Comparison of ENCODE assay signal across 8 cellular contexts in genomic region chr3:79361748-79362378, GRCh38.
DNase-seq lines count a peak whose midpoint lies in the region; ATAC-seq and TF ChIP-seq lines count a peak whose summit lies in the region.

No MANE protein-coding gene starts in this region.

- no peak overlapping the region for H3K27ac Mint-ChIP-seq in Calu3 (ENCODE audit: unreplicated experiment)

- peaks cover 9% of the 10 kb centered on the region for H3K4me1 Mint-ChIP-seq in Calu3 (ENCODE audit: low read depth, unreplicated experiment)

- H2AFZ ChIP-seq in smooth muscle cell (ENCODE audit: low read depth) = no peak overlapping the region

- H3K27ac ChIP-seq in smooth muscle cell (ENCODE audit: low read depth) = no peak overlapping the region

- H3K9me3 Mint-ChIP-seq in Calu3 (ENCODE audit: low read depth, unreplicated experiment) = no peaks in the 10 kb centered on the region

- DNase-seq in Calu3 = no peak
- DNase-seq in HT1080 (ENCODE audit: low read depth) = peak; percentile 43
- DNase-seq in SK-MEL-5 (ENCODE audit: low read depth, low spot score) = peak; percentile 62
- peak; percentile 42 for DNase-seq in fibroblast of villous mesenchyme (ENCODE audit: low read depth)
- DNase-seq in smooth muscle cell (lab: John Stamatoyannopoulos, UW; ENCODE audit: unreplicated experiment) = no peak
- DNase-seq in activated effector memory CD4-positive, alpha-beta T cell treated with anti-CD3 and anti-CD28 coated beads, Interleukin-2, amount 50 U/mL, for 16 hours = no peak
- no peak for DNase-seq in stimulated activated CD4-positive, alpha-beta T cell treated with anti-CD3 and anti-CD28 coated beads, Interleukin-2, amount 100 ng/mL, for 24 hours

- BruUV-seq in Calu3 (replicated peaks; lab: Mats Ljungman, UMichigan) = no TSS peak

- no peak overlapping the region for H3K4me3 Mint-ChIP-seq in Calu3 (ENCODE audit: low read depth, unreplicated experiment)

- no peaks in the 10 kb centered on the region for H3K36me3 Mint-ChIP-seq in Calu3 (ENCODE audit: insufficient read depth, unreplicated experiment)

- H3K4me2 ChIP-seq in smooth muscle cell = peak overlapping the region; percentile 55

- no peaks in the 10 kb centered on the region for H3K9me3 ChIP-seq in smooth muscle cell (replicated peaks; ENCODE audit: low read depth)

- 33% methylated on average over 7 of the region's 7 CpGs for WGBS in smooth muscle cell (ENCODE audit: low lambda C conversion rate)

- CTCF ChIA-PET in Calu3 (lab: Charles Lee) = interaction anchor here (0.7 to 3.6 kb wide), 3 partner anchors 11 to 716 kb away, joined by 3 to 60 read pairs (median 3); no protein-coding TSS in a partner anchor

- no peaks in the 10 kb centered on the region for H3K27me3 Mint-ChIP-seq in Calu3 (ENCODE audit: unreplicated experiment)

- H3K9ac ChIP-seq in smooth muscle cell (ENCODE audit: low read depth) = no peak overlapping the region

- H3K4me3 ChIP-seq in fibroblast of villous mesenchyme (ENCODE audit: low read depth, low read length) (no peak overlapping the region), smooth muscle cell (no peak overlapping the region)

- H3F3A ChIP-seq in smooth muscle cell (ENCODE audit: low read depth) = no peaks in the 10 kb centered on the region

- no peaks in the 10 kb centered on the region for H4K20me1 ChIP-seq in smooth muscle cell (ENCODE audit: low read depth)

- H3K4me1 ChIP-seq in smooth muscle cell (ENCODE audit: low read depth) = no peaks in the 10 kb centered on the region

- peak; percentile 38 for TF ChIP-seq CTCF in Calu3 (IDR thresholded peaks at IDR 0.05; ENCODE audit: unreplicated experiment)
- TF ChIP-seq CTCF in fibroblast of villous mesenchyme (IDR thresholded peaks at IDR 0.05; ENCODE audit: insufficient read depth, low read depth, low read length) = peak; percentile 69
- peak; percentile 91 for TF ChIP-seq CTCF in smooth muscle cell (IDR thresholded peaks at IDR 0.05; ENCODE audit: borderline replicate concordance, insufficient read depth, poor library complexity, severe bottlenecking)

- H3K27me3 ChIP-seq in smooth muscle cell (ENCODE audit: low read depth) = peaks cover 15% of the 10 kb centered on the region

- no peaks in the 10 kb centered on the region for H3K36me3 ChIP-seq in smooth muscle cell (ENCODE audit: low read depth)

- H3K79me2 ChIP-seq in smooth muscle cell (ENCODE audit: low read depth) = no peaks in the 10 kb centered on the region

- in situ Hi-C loops in SK-MEL-5 (cut with HindIII; ENCODE audit: low pct_unique_long_range_greater_than_20kb, low sequenced_read_pairs) = no loop called here

- intact Hi-C loops in Calu3 (cut with micrococcal nuclease; ENCODE audit: unreplicated experiment) = loop anchor here (1.0 to 5.0 kb wide), 3 partner anchors 135 to 325 kb away; no protein-coding TSS in a partner anchor

- ATAC-seq in GM19372 (IDR thresholded peaks at IDR 0.05; ENCODE audit: low read depth, unreplicated experiment) = peak; percentile 70

Comparison
In these comparisons a context has a peak if more than half of its experiments do, and no peak if none do; other contexts are left out.
1. DNase-seq: peak in HT1080 (single experiment), SK-MEL-5 (single experiment) and fibroblast of villous mesenchyme (single experiment); none in Calu3 (single experiment), smooth muscle cell (single experiment), activated effector memory CD4-positive, alpha-beta T cell treated with anti-CD3 and anti-CD28 coated beads, Interleukin-2, amount 50 U/mL, for 16 hours (single experiment) and stimulated activated CD4-positive, alpha-beta T cell treated with anti-CD3 and anti-CD28 coated beads, Interleukin-2, amount 100 ng/mL, for 24 hours (0 of 2).
2. CTCF ChIP-seq: peak in every context shown above with its lines; median percentile 91 in smooth muscle cell; 69 in fibroblast of villous mesenchyme; 38 in Calu3.